In the genomic region with DNA sequence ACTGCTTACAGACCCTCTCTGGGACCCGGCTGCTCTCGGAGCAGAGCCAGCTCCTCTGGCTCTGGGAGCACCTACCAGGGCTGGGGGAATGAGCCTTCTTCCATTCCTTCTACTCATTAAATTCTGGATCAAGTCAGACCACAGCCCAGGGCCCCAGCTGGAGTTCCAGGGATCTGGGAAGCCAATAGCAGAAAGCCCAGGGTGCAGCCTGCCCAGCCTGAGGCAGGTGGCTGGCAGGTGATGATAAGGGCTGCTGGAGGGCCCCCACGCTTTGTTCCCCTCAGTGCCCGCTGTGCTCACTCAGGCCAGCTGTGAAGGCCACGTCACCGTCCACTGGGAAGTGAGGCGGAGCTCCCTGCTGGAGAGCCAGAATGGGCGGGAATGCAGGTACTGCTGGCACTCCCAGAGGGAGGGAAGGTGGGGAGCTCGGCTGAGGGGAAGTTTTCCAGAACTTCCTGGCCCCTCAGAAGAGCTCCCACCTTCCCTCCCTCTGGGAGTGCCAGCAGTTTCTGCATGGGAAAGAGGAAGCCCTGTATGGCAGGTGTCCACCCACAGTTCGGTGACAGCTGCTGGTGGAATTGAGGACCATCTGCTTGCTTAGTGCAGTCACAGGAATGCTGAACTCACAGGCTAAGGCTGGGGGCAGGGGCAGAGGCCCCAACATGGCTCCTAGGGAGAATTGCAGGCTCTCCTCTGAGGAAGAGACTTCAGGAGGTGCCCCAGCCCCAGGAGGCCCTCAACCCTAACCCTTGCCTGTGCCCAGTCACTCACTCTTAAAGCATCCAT, we compare ENCODE assay signal across 16 cellular contexts. TPM values are rescaled to one million over a fixed set of nuclear protein-coding genes. Genes with fewer than 3 reads are reported as not detected.
DNase-seq lines count a peak whose midpoint lies in the region; ATAC-seq lines count a peak whose summit lies in the region.
"Had no signal": no experiment of that assay in that cellular context is flagged by ENCODE, and none has a peak within 500 bp of the region (broad histone marks: within the 10 kb centered on the region; RNA-seq: fewer than 3 reads in every experiment).

No MANE protein-coding gene starts in this region.

- peak; percentile 77 for DNase-seq in LHCN-M2 (ENCODE audit: low read depth)
- peak; percentile 77 for DNase-seq in NCI-H774 (lab: John Stamatoyannopoulos, UW)
- DNase-seq in islet precursor cell: peak; percentile 53
- peak; percentile 53 for DNase-seq in retina
- no peak for DNase-seq in stimulated activated CD4-positive, alpha-beta T cell treated with anti-CD3 and anti-CD28 coated beads, Interleukin-15, amount 100 ng/mL, for 24 hours
- DNase-seq in SIG-M5 treated with dmso at 0.1 percent for 504 hours (lab: John Stamatoyannopoulos, UW; ENCODE audit: unreplicated experiment): no peak
- DNase-seq in SKM-1 treated with dmso at 0.1 percent for 144 hours (lab: John Stamatoyannopoulos, UW; ENCODE audit: unreplicated experiment): no peak
- DNase-seq: activated CD4-positive, CD25-positive, alpha-beta regulatory T cell; activated T-cell treated with anti-CD3 and anti-CD28 coated beads, Interleukin-2, amount 50 U/mL, for 24 hours; adrenal gland; Kasumi-1; NCI-H526 treated with DMSO at 0.1 percent for 48 hours; testis had no signal

- no peak for ATAC-seq in GM21515 (IDR thresholded peaks at IDR 0.05; ENCODE audit: unreplicated experiment)

RNA-seq across cellular contexts. Expression of gene RTP3, which starts 12.7 kb away (rescaled TPM):
- total RNA-seq in LHCN-M2 (2014; rRNA removed): not detected in 2 replicates
- polyA plus RNA-seq in LHCN-M2 (2012): 0.04 TPM
- total RNA-seq: adrenal gland, SJSA1 had no signal
- polyA plus RNA-seq: adrenal gland, CD14-positive monocyte had no signal

RNA-seq across cellular contexts. Expression of gene LTF, which starts 20.4 kb away (rescaled TPM):
- 0.06 TPM in 1 of 2 replicates, not detected in the other for total RNA-seq in LHCN-M2 (2014; rRNA removed)
- 0.06 TPM for polyA plus RNA-seq in LHCN-M2 (2012)
- polyA plus RNA-seq: CD14-positive monocyte had no signal

Comparison
In these comparisons a context has a peak if more than half of its experiments do, and no peak if none do; other contexts are left out.
1. DNase-seq: peak in LHCN-M2 (single experiment), NCI-H774 (single experiment), islet precursor cell (single experiment) and retina (single experiment); none in stimulated activated CD4-positive, alpha-beta T cell treated with anti-CD3 and anti-CD28 coated beads, Interleukin-15, amount 100 ng/mL, for 24 hours (single experiment), SIG-M5 treated with dmso at 0.1 percent for 504 hours (single experiment) and SKM-1 treated with dmso at 0.1 percent for 144 hours (single experiment).